15 cellular contexts compared by ENCODE assay signal in genomic region chr1:205073511-205073910, GRCh38. TPM values are rescaled to one million over a fixed set of nuclear protein-coding genes. Genes with fewer than 3 reads are reported as not detected.
"Had no signal": no experiment of that assay in that cellular context is flagged by ENCODE, and none has a peak within 500 bp of the region (broad histone marks: within the 10 kb centered on the region; RNA-seq: fewer than 3 reads in every experiment).

No MANE protein-coding gene starts in this region.

- H3K27me3 ChIP-seq: right lobe of liver, testis had no signal

- H3K4me3 ChIP-seq: psoas muscle, right lobe of liver, testis had no signal

- H3K4me1 ChIP-seq: right lobe of liver had no signal

- ATAC-seq: effector memory CD8-positive, alpha-beta T cell; left lobe of liver; right lobe of liver had no signal

- H3K27ac ChIP-seq: psoas muscle, right lobe of liver, testis, VCaP had no signal

- H3K36me3 ChIP-seq: right lobe of liver had no signal

- H3K9me3 ChIP-seq: psoas muscle, right lobe of liver, testis had no signal

- DNase-seq: activated CD4-positive, alpha-beta memory T cell treated with anti-CD3 and anti-CD28 coated beads for 36 hours; activated gamma-delta T cell treated with Interleukin-2 at 50 U/mL for 16 hours; activated T-cell treated with anti-CD3 and anti-CD28 coated beads, Interleukin-2, amount 50 U/mL, for 72 hours; effector memory CD8-positive, alpha-beta T cell; erythroblast; foreskin melanocyte; occipital lobe; psoas muscle; right lobe of liver; stimulated activated CD4-positive, alpha-beta T cell treated with anti-CD3 and anti-CD28 coated beads, Interleukin-4, amount 100 ng/mL, for 1 hour; T-helper 1 cell; testis had no signal

RNA-seq across cellular contexts. Expression of gene CNTN2, which starts 30.5 kb away (rescaled TPM):
- total RNA-seq: activated CD4-positive, alpha-beta memory T cell treated with anti-CD3 and anti-CD28 coated beads for 36 hours; activated T-cell treated with anti-CD3 and anti-CD28 coated beads, Interleukin-2, amount 50 U/mL, for 72 hours; natural killer cell treated with Interleukin-12 subunit alpha and Interleukin-12 subunit beta and Interleukin-15 and Interleukin-18, amount 100 ng/mL, for 72 hours had no signal
